ENCODE assay signal across 1 cellular context in genomic region chr5:150303660-150304411, GRCh38.
A peak's percentile ranks its signal among the peaks of the same experiment; 100 is the strongest.
TF ChIP-seq lines count a peak whose summit lies in the region.

No MANE protein-coding gene starts in this region.

TF ChIP-seq in GM23338, 12 proteins besides CTCF, POLR2A, EP300 and RAD21:
- TF ChIP-seq REST (IDR thresholded peaks at IDR 0.05; ENCODE audit: unreplicated experiment) (no peak), NANOG (IDR thresholded peaks at IDR 0.05; ENCODE audit: borderline replicate concordance) (0 out of 2 replicates have a peak, but pooled peaks have one; percentile 9)
